ENCODE assay signal across 8 cellular contexts in the genomic region with DNA sequence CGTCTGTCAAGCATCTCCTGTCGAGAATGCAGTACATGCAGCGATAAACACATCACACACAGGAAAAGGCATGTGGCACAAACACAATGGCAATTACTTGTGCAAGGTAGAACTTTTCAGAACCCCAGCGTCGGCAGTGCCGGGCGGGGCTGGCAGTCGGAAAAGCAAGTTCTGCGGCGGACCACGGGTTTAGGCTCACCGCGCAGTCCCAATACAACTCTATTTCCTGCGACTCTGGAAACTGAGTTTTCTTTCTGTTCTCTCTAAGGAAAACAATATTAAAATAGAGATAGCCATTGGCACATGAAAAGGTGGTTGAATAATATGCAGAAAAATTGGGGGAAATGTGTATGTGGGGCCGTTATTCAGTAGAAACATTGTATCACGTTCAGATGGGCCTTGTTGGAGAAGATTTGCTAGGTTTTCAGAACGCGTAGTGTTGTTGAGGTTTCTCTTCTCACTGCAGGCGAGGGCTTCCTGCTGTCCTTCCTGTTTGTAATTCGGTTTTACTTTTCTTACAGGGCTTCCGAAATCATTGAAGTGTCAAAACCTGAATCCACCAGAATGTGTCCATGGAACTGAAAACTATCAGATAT.
DNase-seq lines count a peak whose midpoint lies in the region; ATAC-seq and TF ChIP-seq lines count a peak whose summit lies in the region.

No MANE protein-coding gene starts in this region.

- no peak overlapping the region for H3K27ac ChIP-seq in BLaER1 treated with 17β-estradiol and CSF1 and Interleukin-3, amounts not matched to agents 10 nM and 100 nM
- no peak overlapping the region for H3K27ac ChIP-seq in liver (ENCODE audit: low read depth in 1 of 2, low read length in 2 of 2)

- TF ChIP-seq CTCF in liver (IDR thresholded peaks at IDR 0.05; ENCODE audit: low read depth, low read length, missing input control), result no peak

- peak overlapping the region in 6 of 11 experiments; percentile 25 to 55 (median 41); a peak in 7 of 22 replicates for H3K9ac ChIP-seq in BLaER1 treated with 17β-estradiol and CSF1 and Interleukin-3, amounts not matched to agents 10 nM and 100 nM
- H3K9ac ChIP-seq in liver (ENCODE audit: low read depth in 1 of 2, low read length in 2 of 2), result no peak overlapping the region

- H3K9me3 ChIP-seq in BLaER1 treated with 17β-estradiol and CSF1 and Interleukin-3, amounts not matched to agents 10 nM and 100 nM (replicated peaks in 1 of 11), result no peaks in the 10 kb centered on the region
- H3K9me3 ChIP-seq in liver (ENCODE audit: control insufficient read depth in 4 of 4, low read length in 3 of 4), result no peaks in the 10 kb centered on the region

- peaks cover 18% of the 10 kb centered on the region for H3K4me1 Mint-ChIP-seq in activated T-cell treated with anti-CD3 and anti-CD28 coated beads, Interleukin-2, amount 50 U/mL, for 24 hours (ENCODE audit: low read depth)

- no peaks in the 10 kb centered on the region for H3K36me3 Mint-ChIP-seq in activated T-cell treated with anti-CD3 and anti-CD28 coated beads, Interleukin-2, amount 50 U/mL, for 24 hours (ENCODE audit: low read depth)

- no peak for TF ChIP-seq RAD21 in liver (IDR thresholded peaks at IDR 0.05)

- H4K20me1 ChIP-seq in BLaER1 treated with 17β-estradiol and CSF1 and Interleukin-3, amounts not matched to agents 10 nM and 100 nM, result peaks cover 0 to 6% (median 0%) of the 10 kb centered on the region in 11 experiments; a peak in 1 of 22 replicates

- H3K4me1 ChIP-seq in BLaER1 treated with 17β-estradiol and CSF1 and Interleukin-3, amounts not matched to agents 10 nM and 100 nM, result peaks cover 0 to 8% (median 6%) of the 10 kb centered on the region in 10 experiments; a peak in 13 of 20 replicates
- H3K4me1 ChIP-seq in liver (ENCODE audit: control insufficient read depth in 4 of 4, insufficient read depth in 4 of 4, low read length in 3 of 4), result peaks cover 0 to 3% (median 0%) of the 10 kb centered on the region in 4 donors

- peak overlapping the region; percentile 59 to 81 (median 72) for H3K4me2 ChIP-seq in BLaER1 treated with 17β-estradiol and CSF1 and Interleukin-3, amounts not matched to agents 10 nM and 100 nM

- no peaks in the 10 kb centered on the region for H3K9me3 Mint-ChIP-seq in activated T-cell treated with anti-CD3 and anti-CD28 coated beads, Interleukin-2, amount 50 U/mL, for 24 hours

- peak overlapping the region; percentile 69 for H3K4me3 Mint-ChIP-seq in activated T-cell treated with anti-CD3 and anti-CD28 coated beads, Interleukin-2, amount 50 U/mL, for 24 hours

- 75% methylated on average over 21 of the region's 21 CpGs for WGBS in liver

- peak; percentile 47 for DNase-seq in activated T-cell treated with anti-CD3 and anti-CD28 coated beads, Interleukin-2, amount 50 U/mL, for 24 hours
- DNase-seq in globus pallidus (ENCODE audit: low spot score) (no peak), HK-2 (ENCODE audit: unreplicated experiment) (no peak), ACHN (no peak), COLO829 (ENCODE audit: low spot score) (no peak)

- no peaks in the 10 kb centered on the region for H3K27me3 Mint-ChIP-seq in activated T-cell treated with anti-CD3 and anti-CD28 coated beads, Interleukin-2, amount 50 U/mL, for 24 hours

- ATAC-seq in GM21576 (IDR thresholded peaks at IDR 0.05; ENCODE audit: unreplicated experiment), result peak; percentile 25

- in situ Hi-C loops in ACHN (cut with HindIII; ENCODE audit: low pct_ligation_motif_present, low pct_unique_long_range_greater_than_20kb, low sequenced_read_pairs), result no loop called here

- H3K27me3 ChIP-seq in BLaER1 treated with 17β-estradiol and CSF1 and Interleukin-3, amounts not matched to agents 10 nM and 100 nM, result no peaks in the 10 kb centered on the region
- peaks cover 0 to 6% (median 2%) of the 10 kb centered on the region in 4 donors for H3K27me3 ChIP-seq in liver (ENCODE audit: control insufficient read depth in 4 of 4, insufficient read depth in 4 of 4, low read length in 3 of 4)

- H3K36me3 ChIP-seq in BLaER1 treated with 17β-estradiol and CSF1 and Interleukin-3, amounts not matched to agents 10 nM and 100 nM, result no peaks in the 10 kb centered on the region
- no peaks in the 10 kb centered on the region for H3K36me3 ChIP-seq in liver (ENCODE audit: control insufficient read depth in 4 of 4, insufficient read depth in 3 of 4, low read depth in 1 of 4, low read length in 3 of 4)

- H3K27ac Mint-ChIP-seq in activated T-cell treated with anti-CD3 and anti-CD28 coated beads, Interleukin-2, amount 50 U/mL, for 24 hours, result peak overlapping the region; percentile 68

- peak overlapping the region in 9 of 10 experiments; percentile 27 to 65 (median 49); a peak in 13 of 20 replicates for H3K4me3 ChIP-seq in BLaER1 treated with 17β-estradiol and CSF1 and Interleukin-3, amounts not matched to agents 10 nM and 100 nM
- H3K4me3 ChIP-seq in liver (ENCODE audit: low read depth in 1 of 3, low read length in 3 of 3), result peak overlapping the region in 2 of 3 donors; percentile 19 to 39

TF ChIP-seq in liver, 16 proteins besides CTCF, POLR2A, EP300 and RAD21:
- no peak for TF ChIP-seq SP1 (IDR thresholded peaks at IDR 0.05)
- TF ChIP-seq FOXA1 (IDR thresholded peaks at IDR 0.05), result no peak
- no peak for TF ChIP-seq JUND (IDR thresholded peaks at IDR 0.05)
- no peak for TF ChIP-seq HNF4G (IDR thresholded peaks at IDR 0.05)
- no peak for TF ChIP-seq YY1 (IDR thresholded peaks at IDR 0.05)
- TF ChIP-seq EGR1 (IDR thresholded peaks at IDR 0.05; ENCODE audit: low read depth in 2 of 2), result no peak
- TF ChIP-seq, protein P1, sequence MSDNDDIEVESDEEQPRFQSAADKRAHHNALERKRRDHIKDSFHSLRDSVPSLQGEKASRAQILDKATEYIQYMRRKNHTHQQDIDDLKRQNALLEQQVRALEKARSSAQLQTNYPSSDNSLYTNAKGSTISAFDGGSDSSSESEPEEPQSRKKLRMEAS (IDR thresholded peaks at IDR 0.05), result no peak
- TF ChIP-seq HNF4A (conservative IDR thresholded peaks at IDR 0.05), result no peak
- TF ChIP-seq, protein P2, sequence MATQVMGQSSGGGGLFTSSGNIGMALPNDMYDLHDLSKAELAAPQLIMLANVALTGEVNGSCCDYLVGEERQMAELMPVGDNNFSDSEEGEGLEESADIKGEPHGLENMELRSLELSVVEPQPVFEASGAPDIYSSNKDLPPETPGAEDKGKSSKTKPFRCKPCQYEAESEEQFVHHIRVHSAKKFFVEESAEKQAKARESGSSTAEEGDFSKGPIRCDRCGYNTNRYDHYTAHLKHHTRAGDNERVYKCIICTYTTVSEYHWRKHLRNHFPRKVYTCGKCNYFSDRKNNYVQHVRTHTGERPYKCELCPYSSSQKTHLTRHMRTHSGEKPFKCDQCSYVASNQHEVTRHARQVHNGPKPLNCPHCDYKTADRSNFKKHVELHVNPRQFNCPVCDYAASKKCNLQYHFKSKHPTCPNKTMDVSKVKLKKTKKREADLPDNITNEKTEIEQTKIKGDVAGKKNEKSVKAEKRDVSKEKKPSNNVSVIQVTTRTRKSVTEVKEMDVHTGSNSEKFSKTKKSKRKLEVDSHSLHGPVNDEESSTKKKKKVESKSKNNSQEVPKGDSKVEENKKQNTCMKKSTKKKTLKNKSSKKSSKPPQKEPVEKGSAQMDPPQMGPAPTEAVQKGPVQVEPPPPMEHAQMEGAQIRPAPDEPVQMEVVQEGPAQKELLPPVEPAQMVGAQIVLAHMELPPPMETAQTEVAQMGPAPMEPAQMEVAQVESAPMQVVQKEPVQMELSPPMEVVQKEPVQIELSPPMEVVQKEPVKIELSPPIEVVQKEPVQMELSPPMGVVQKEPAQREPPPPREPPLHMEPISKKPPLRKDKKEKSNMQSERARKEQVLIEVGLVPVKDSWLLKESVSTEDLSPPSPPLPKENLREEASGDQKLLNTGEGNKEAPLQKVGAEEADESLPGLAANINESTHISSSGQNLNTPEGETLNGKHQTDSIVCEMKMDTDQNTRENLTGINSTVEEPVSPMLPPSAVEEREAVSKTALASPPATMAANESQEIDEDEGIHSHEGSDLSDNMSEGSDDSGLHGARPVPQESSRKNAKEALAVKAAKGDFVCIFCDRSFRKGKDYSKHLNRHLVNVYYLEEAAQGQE (IDR thresholded peaks at IDR 0.05), result no peak
- TF ChIP-seq, protein P3, sequence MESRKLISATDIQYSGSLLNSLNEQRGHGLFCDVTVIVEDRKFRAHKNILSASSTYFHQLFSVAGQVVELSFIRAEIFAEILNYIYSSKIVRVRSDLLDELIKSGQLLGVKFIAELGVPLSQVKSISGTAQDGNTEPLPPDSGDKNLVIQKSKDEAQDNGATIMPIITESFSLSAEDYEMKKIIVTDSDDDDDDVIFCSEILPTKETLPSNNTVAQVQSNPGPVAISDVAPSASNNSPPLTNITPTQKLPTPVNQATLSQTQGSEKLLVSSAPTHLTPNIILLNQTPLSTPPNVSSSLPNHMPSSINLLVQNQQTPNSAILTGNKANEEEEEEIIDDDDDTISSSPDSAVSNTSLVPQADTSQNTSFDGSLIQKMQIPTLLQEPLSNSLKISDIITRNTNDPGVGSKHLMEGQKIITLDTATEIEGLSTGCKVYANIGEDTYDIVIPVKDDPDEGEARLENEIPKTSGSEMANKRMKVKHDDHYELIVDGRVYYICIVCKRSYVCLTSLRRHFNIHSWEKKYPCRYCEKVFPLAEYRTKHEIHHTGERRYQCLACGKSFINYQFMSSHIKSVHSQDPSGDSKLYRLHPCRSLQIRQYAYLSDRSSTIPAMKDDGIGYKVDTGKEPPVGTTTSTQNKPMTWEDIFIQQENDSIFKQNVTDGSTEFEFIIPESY (IDR thresholded peaks at IDR 0.05), result no peak
- TF ChIP-seq NR2F2 (IDR thresholded peaks at IDR 0.05), result no peak
- TF ChIP-seq GABPA (IDR thresholded peaks at IDR 0.05 in 1 of 2, conservative IDR thresholded peaks at IDR 0.05 in 1 of 2), result no peak
- no peak for TF ChIP-seq FOXA2 (IDR thresholded peaks at IDR 0.05)
- TF ChIP-seq TAF1 (conservative IDR thresholded peaks at IDR 0.05), result no peak
- TF ChIP-seq RXRA (IDR thresholded peaks at IDR 0.05), result no peak
- TF ChIP-seq, protein P4, sequence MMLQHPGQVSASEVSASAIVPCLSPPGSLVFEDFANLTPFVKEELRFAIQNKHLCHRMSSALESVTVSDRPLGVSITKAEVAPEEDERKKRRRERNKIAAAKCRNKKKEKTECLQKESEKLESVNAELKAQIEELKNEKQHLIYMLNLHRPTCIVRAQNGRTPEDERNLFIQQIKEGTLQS (IDR thresholded peaks at IDR 0.05), result no peak

Comparison
In these comparisons a context has a peak if more than half of its experiments do, and no peak if none do; other contexts are left out.
1. H3K9ac ChIP-seq: peak in BLaER1 treated with 17β-estradiol and CSF1 and Interleukin-3, amounts not matched to agents 10 nM and 100 nM (6 of 11); none in liver (0 of 2).